In genomic region chr16:88665570-88665969, GRCh38 we compare ENCODE assay signal across 23 cellular contexts. TPM values are rescaled to one million over a fixed set of nuclear protein-coding genes. Genes with fewer than 3 reads are reported as not detected.
"Had no signal": no experiment of that assay in that cellular context is flagged by ENCODE, and none has a peak within 500 bp of the region (broad histone marks: within the 10 kb centered on the region; RNA-seq: fewer than 3 reads in every experiment).

No MANE protein-coding gene starts in this region.

- H3K27me3 ChIP-seq: breast epithelium, gastrocnemius medialis, tibial nerve had no signal

- H3K27me3 Mint-ChIP-seq: activated naive CD8-positive, alpha-beta T cell treated with anti-CD3 and anti-CD28 coated beads, Interleukin-2, amount 50 U/mL, for 24 hours; memory B cell; naive B cell had no signal

- H3K36me3 Mint-ChIP-seq: naive B cell had no signal

- H3K4me3 ChIP-seq: breast epithelium, coronary artery, gastrocnemius medialis, tibial nerve had no signal

- H3K9me3 Mint-ChIP-seq: activated naive CD4-positive, alpha-beta T cell treated with anti-CD3 and anti-CD28 coated beads, Interleukin-2, amount 10 ng/mL, durations not matched to agents 7 days and 5 days; activated naive CD8-positive, alpha-beta T cell treated with anti-CD3 and anti-CD28 coated beads, Interleukin-2, amount 50 U/mL, for 24 hours; memory B cell; naive B cell had no signal

- FAIRE-seq: kidney, urothelium cell line had no signal

- H3K27ac ChIP-seq: breast epithelium, coronary artery, tibial nerve had no signal

- H3K9me3 ChIP-seq: breast epithelium, gastrocnemius medialis, tibial nerve had no signal

- H3K27ac Mint-ChIP-seq: activated CD8-positive, alpha-beta T cell treated with anti-CD3 and anti-CD28 coated beads, Interleukin-2, amount 10 ng/mL, durations not matched to agents 7 days and 5 days; activated naive CD8-positive, alpha-beta T cell treated with anti-CD3 and anti-CD28 coated beads, Interleukin-2, amount 50 U/mL, for 24 hours; memory B cell had no signal

- ATAC-seq: activated CD8-positive, alpha-beta T cell treated with anti-CD3 and anti-CD28 coated beads, Interleukin-2, amount 10 ng/mL, durations not matched to agents 7 days and 5 days; activated naive CD8-positive, alpha-beta T cell treated with anti-CD3 and anti-CD28 coated beads, Interleukin-2, amount 50 U/mL, for 24 hours; gastrocnemius medialis; stimulated activated naive CD8-positive, alpha-beta T cell treated with anti-CD3 and anti-CD28 coated beads, Interleukin-15, Interleukin-2, amounts not matched to agents 100 U/mL and 50 U/mL, for 24 hours had no signal

- H3K36me3 ChIP-seq: breast epithelium, gastrocnemius medialis had no signal

- H3K4me1 ChIP-seq: breast epithelium had no signal

- DNase-seq: activated CD4-positive, alpha-beta T cell treated with anti-CD3 and anti-CD28 coated beads for 48 hours; activated CD4-positive, CD25-positive, alpha-beta regulatory T cell; activated CD8-positive, alpha-beta T cell treated with anti-CD3 and anti-CD28 coated beads, Interleukin-2, amount 10 ng/mL, durations not matched to agents 7 days and 5 days; activated effector memory CD4-positive, alpha-beta T cell treated with Interleukin-2 at 50 U/mL for 16 hours; activated naive CD4-positive, alpha-beta T cell treated with anti-CD3 and anti-CD28 coated beads, Interleukin-2, amount 10 ng/mL, durations not matched to agents 7 days and 5 days; activated naive CD8-positive, alpha-beta T cell treated with anti-CD3 and anti-CD28 coated beads, Interleukin-2, amount 50 U/mL, for 24 hours; activated T-cell treated with anti-CD3 and anti-CD28 coated beads, Interleukin-2, amount 50 U/mL, for 48 hours; erythroblast; gastrocnemius medialis; head of caudate nucleus; kidney; left ventricle myocardium superior; naive B cell; nucleus accumbens; posterior cingulate gyrus; stimulated activated CD4-positive, alpha-beta T cell treated with anti-CD3 and anti-CD28 coated beads, Interleukin-2, amount 100 ng/mL, for 24 hours; stimulated activated naive CD8-positive, alpha-beta T cell treated with anti-CD3 and anti-CD28 coated beads, Interleukin-15, Interleukin-2, amounts not matched to agents 100 U/mL and 50 U/mL, for 24 hours; T-helper 9 cell had no signal

RNA-seq across cellular contexts. Expression of gene IL17C, which starts 27.2 kb away (rescaled TPM):
- total RNA-seq: breast epithelium, gastrocnemius medialis, kidney, left ventricle myocardium superior, tibial nerve had no signal
